In the genomic region with DNA sequence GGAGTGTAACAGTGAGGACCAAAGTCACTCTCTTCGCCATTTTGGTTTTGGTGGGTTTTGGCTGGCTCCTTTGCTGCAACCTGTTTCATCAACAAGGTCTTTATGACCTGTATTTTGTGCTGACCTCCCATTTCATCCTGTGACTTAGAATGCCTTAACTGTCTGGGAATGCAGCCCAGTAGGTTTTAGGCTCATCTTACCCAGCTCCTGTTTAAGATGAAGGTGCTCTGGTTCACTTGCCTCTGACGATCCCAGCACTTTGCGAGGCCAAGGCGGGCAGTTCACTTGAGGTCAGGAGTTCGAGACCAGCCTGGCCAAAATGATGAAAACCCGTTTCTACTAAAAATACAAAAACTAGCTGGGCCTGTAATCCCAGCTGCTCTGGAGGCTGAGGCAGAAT, we compare ENCODE assay signal across 10 cellular contexts. TPM values are rescaled to one million over a fixed set of nuclear protein-coding genes. Genes with fewer than 3 reads are reported as not detected.
DNase-seq lines count a peak whose midpoint lies in the region; ATAC-seq and TF ChIP-seq lines count a peak whose summit lies in the region.
"Had no signal": no experiment of that assay in that cellular context is flagged by ENCODE, and none has a peak within 500 bp of the region (broad histone marks: within the 10 kb centered on the region; RNA-seq: fewer than 3 reads in every experiment).

No MANE protein-coding gene starts in this region.

- peaks cover 34% of the 10 kb centered on the region for H3K4me1 ChIP-seq in BLaER1
- peaks cover 3 to 11% of the 10 kb centered on the region in 2 donors for H3K4me1 ChIP-seq in ascending aorta

- peak overlapping the region; percentile 91 for H3K4me2 ChIP-seq in BLaER1

- no peaks in the 10 kb centered on the region for H3K27me3 Mint-ChIP-seq in natural killer cell (ENCODE audit: low read depth in 2 of 2)

- H3K27ac ChIP-seq in BLaER1 (no peak overlapping the region), HL-60 (replicated peaks) (peak overlapping the region; percentile 97), ascending aorta (peak overlapping the region; percentile 100), coronary artery (no peak overlapping the region), caudate nucleus (ENCODE audit: low read depth, low read length) (no peak overlapping the region)

- H3K36me3 ChIP-seq in BLaER1 (0 out of 2 replicates have a peak, but pooled peaks cover 4% of the 10 kb centered on the region), ascending aorta (no peaks in the 10 kb centered on the region)

- no peak overlapping the region for H3K9ac ChIP-seq in BLaER1
- H3K9ac ChIP-seq: parathyroid adenoma had no signal

- no peaks in the 10 kb centered on the region for H3K36me3 Mint-ChIP-seq in natural killer cell

- H3K4me3 Mint-ChIP-seq in natural killer cell = peak overlapping the region; percentile 96

- peak overlapping the region; percentile 97 to 99 for H3K27ac Mint-ChIP-seq in natural killer cell

- H3K9me3 ChIP-seq in BLaER1 = no peaks in the 10 kb centered on the region
- H3K9me3 ChIP-seq in ascending aorta = no peaks in the 10 kb centered on the region

- no peaks in the 10 kb centered on the region for H3K27me3 ChIP-seq in BLaER1
- H3K27me3 ChIP-seq in HL-60 (ENCODE audit: insufficient read depth, poor library complexity, severe bottlenecking) = no peaks in the 10 kb centered on the region
- no peaks in the 10 kb centered on the region for H3K27me3 ChIP-seq in ascending aorta

- intact Hi-C loops in ascending aorta (cut with DNase I) (no loop called here), natural killer cell (cut with micrococcal nuclease) (no loop called here)

- ATAC-seq in natural killer cell (no peak), HG02970 (IDR thresholded peaks at IDR 0.05; ENCODE audit: low FRiP score, unreplicated experiment) (no peak), GM19467 (IDR thresholded peaks at IDR 0.05; ENCODE audit: unreplicated experiment) (no peak)

- H3K9me3 Mint-ChIP-seq in natural killer cell = no peaks in the 10 kb centered on the region

- DNase-seq in HL-60 (ENCODE audit: low read depth in 1 of 2, low spot score in 1 of 2) = no peak
- no peak for DNase-seq in ascending aorta (ENCODE audit: low spot score in 2 of 2)
- no peak for DNase-seq in natural killer cell
- no peak for DNase-seq in coronary artery (ENCODE audit: low spot score)
- no peak for DNase-seq in caudate nucleus (lab: John Stamatoyannopoulos, UW)
- DNase-seq: aorta had no signal

- H3K4me3 ChIP-seq in BLaER1 (no peak overlapping the region), HL-60 (replicated peaks; ENCODE audit: insufficient read depth, low read length) (no peak overlapping the region), ascending aorta (no peak overlapping the region), coronary artery (no peak overlapping the region)

- TF ChIP-seq CTCF in HL-60 (IDR thresholded peaks at IDR 0.05; ENCODE audit: insufficient read depth, low read length) (no peak), ascending aorta (IDR thresholded peaks at IDR 0.05) (no peak), natural killer cell (IDR thresholded peaks at IDR 0.05) (no peak), coronary artery (IDR thresholded peaks at IDR 0.05) (no peak)

- peaks cover 29% of the 10 kb centered on the region for H4K20me1 ChIP-seq in BLaER1

- H3K4me1 Mint-ChIP-seq in natural killer cell = peaks cover 16 to 23% of the 10 kb centered on the region in 2 donors

RNA-seq across cellular contexts. Expression of a gene that starts 1.8 kb away (rescaled TPM):
- not detected for total RNA-seq in ascending aorta
- 10 to 100 TPM; 11.4 to 18.3 (median 16.4) TPM for total RNA-seq in natural killer cell

RNA-seq across cellular contexts. Expression of a gene that starts 9.1 kb away (rescaled TPM):
- total RNA-seq in ascending aorta (27.8 TPM), natural killer cell (10 to 100 TPM; 79.5 to 95.8 (median 88.7) TPM)

Comparison
In these comparisons a context has a peak if more than half of its experiments do, and no peak if none do; other contexts are left out.
1. H3K27ac ChIP-seq: peak in HL-60 (single experiment) and ascending aorta (2 of 2); none in BLaER1 (single experiment), coronary artery (0 of 2) and caudate nucleus (single experiment).